Comparison of ENCODE assay signal across 15 cellular contexts in the genomic region with DNA sequence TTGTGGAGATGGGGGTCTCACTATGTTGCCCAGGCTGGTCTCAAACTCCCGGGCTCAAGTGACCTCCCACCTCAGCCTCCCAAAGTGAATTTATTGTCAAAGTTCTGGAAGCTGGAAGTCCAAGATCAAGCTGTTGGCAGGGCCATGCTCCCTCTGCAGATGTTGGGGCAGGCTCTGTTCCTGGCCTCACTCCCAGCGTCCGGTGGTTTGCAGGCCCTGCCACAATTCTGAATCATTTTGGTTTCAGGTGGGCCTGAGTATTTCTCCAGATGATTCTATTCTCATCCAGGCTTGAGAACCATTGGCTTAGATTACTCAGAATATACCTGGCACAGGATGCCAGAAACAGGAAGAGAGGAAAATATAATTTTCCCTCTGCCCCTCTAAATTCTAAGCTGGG.
"Had no signal": no experiment of that assay in that cellular context is flagged by ENCODE, and none has a peak within 500 bp of the region (broad histone marks: within the 10 kb centered on the region; RNA-seq: fewer than 3 reads in every experiment).

No MANE protein-coding gene starts in this region.

- H3K27me3 Mint-ChIP-seq: activated naive CD8-positive, alpha-beta T cell treated with anti-CD3 and anti-CD28 coated beads for 36 hours; effector memory CD8-positive, alpha-beta T cell; naive thymus-derived CD8-positive, alpha-beta T cell had no signal

- ATAC-seq: effector memory CD8-positive, alpha-beta T cell; gastroesophageal sphincter; mucosa of descending colon; naive thymus-derived CD8-positive, alpha-beta T cell; stimulated activated effector memory CD8-positive, alpha-beta T cell treated with anti-CD3 and anti-CD28 coated beads, Interleukin-12 subunit alpha, Interleukin-12 subunit beta, amount 100 ng/mL, for 72 hours had no signal

- H3K79me2 ChIP-seq: parathyroid adenoma had no signal

- H3K4me1 ChIP-seq: gastroesophageal sphincter, parathyroid adenoma, uterus had no signal

- H3K9me3 Mint-ChIP-seq: activated naive CD8-positive, alpha-beta T cell treated with anti-CD3 and anti-CD28 coated beads for 36 hours had no signal

- H3K4me3 ChIP-seq: gastroesophageal sphincter, lung, mucosa of descending colon, uterus had no signal

- H3K27ac ChIP-seq: gastroesophageal sphincter, parathyroid adenoma, uterus had no signal

- DNase-seq: activated CD4-positive, alpha-beta T cell treated with anti-CD3 and anti-CD28 coated beads, Interleukin-2, amount 50 U/mL, for 1 hour; activated CD8-positive, alpha-beta memory T cell treated with anti-CD3 and anti-CD28 coated beads for 24 hours; activated naive CD8-positive, alpha-beta T cell treated with anti-CD3 and anti-CD28 coated beads for 36 hours; dermis blood vessel endothelial cell; effector memory CD8-positive, alpha-beta T cell; mucosa of descending colon; naive thymus-derived CD8-positive, alpha-beta T cell; uterus had no signal

- H3K9ac ChIP-seq: parathyroid adenoma had no signal

- H3K36me3 Mint-ChIP-seq: activated naive CD8-positive, alpha-beta T cell treated with anti-CD3 and anti-CD28 coated beads for 36 hours; naive thymus-derived CD8-positive, alpha-beta T cell; stimulated activated effector memory CD8-positive, alpha-beta T cell treated with anti-CD3 and anti-CD28 coated beads, Interleukin-12 subunit alpha, Interleukin-12 subunit beta, amount 100 ng/mL, for 72 hours had no signal

- H2AFZ ChIP-seq: parathyroid adenoma had no signal

- H3K4me3 Mint-ChIP-seq: activated naive CD8-positive, alpha-beta T cell treated with anti-CD3 and anti-CD28 coated beads for 36 hours; activated T-helper 1 cell treated with anti-CD3 and anti-CD28 coated beads, Interleukin-12 subunit alpha, Interleukin-12 subunit beta, Interleukin-2, Interleukin-4 antibody, amounts not matched to agents 30 ng/mL and 10 ng/mL and 1 ng/mL, durations not matched to agents 14 hours and 24 hours and 36 hours; effector memory CD8-positive, alpha-beta T cell; naive thymus-derived CD8-positive, alpha-beta T cell; stimulated activated effector memory CD8-positive, alpha-beta T cell treated with anti-CD3 and anti-CD28 coated beads, Interleukin-12 subunit alpha, Interleukin-12 subunit beta, amount 100 ng/mL, for 72 hours; T-helper 2 cell treated with Interferon-gamma antibody and Interleukin-4, amounts not matched to agents 5 μg/mL and 100 μg/mL, for 36 hours had no signal

- FAIRE-seq: islet of Langerhans had no signal

- H3K27me3 ChIP-seq: gastroesophageal sphincter, uterus had no signal

- H3K36me3 ChIP-seq: gastroesophageal sphincter, uterus had no signal

- H3K4me1 Mint-ChIP-seq: activated naive CD8-positive, alpha-beta T cell treated with anti-CD3 and anti-CD28 coated beads for 36 hours; naive thymus-derived CD8-positive, alpha-beta T cell; stimulated activated effector memory CD8-positive, alpha-beta T cell treated with anti-CD3 and anti-CD28 coated beads, Interleukin-12 subunit alpha, Interleukin-12 subunit beta, amount 100 ng/mL, for 72 hours had no signal

- H3K27ac Mint-ChIP-seq: activated naive CD8-positive, alpha-beta T cell treated with anti-CD3 and anti-CD28 coated beads for 36 hours; activated T-helper 1 cell treated with anti-CD3 and anti-CD28 coated beads, Interleukin-12 subunit alpha, Interleukin-12 subunit beta, Interleukin-2, Interleukin-4 antibody, amounts not matched to agents 30 ng/mL and 10 ng/mL and 1 ng/mL, durations not matched to agents 14 hours and 24 hours and 36 hours; effector memory CD8-positive, alpha-beta T cell; naive thymus-derived CD8-positive, alpha-beta T cell; stimulated activated effector memory CD8-positive, alpha-beta T cell treated with anti-CD3 and anti-CD28 coated beads, Interleukin-12 subunit alpha, Interleukin-12 subunit beta, amount 100 ng/mL, for 72 hours; T-helper 2 cell treated with Interferon-gamma antibody and Interleukin-4, amounts not matched to agents 5 μg/mL and 100 μg/mL, for 36 hours had no signal

- H3K9me3 ChIP-seq: gastroesophageal sphincter, mucosa of descending colon, uterus had no signal
